ENCODE assay signal across 8 cellular contexts in genomic region chr5:113514263-113514590, GRCh38. TPM values are rescaled to one million over a fixed set of nuclear protein-coding genes. Genes with fewer than 3 reads are reported as not detected.
DNase-seq lines count a peak whose midpoint lies in the region; ATAC-seq and TF ChIP-seq lines count a peak whose summit lies in the region.

No MANE protein-coding gene starts in this region.

- no peaks in the 10 kb centered on the region for H3K9me3 Mint-ChIP-seq in Calu3 (ENCODE audit: low read depth, unreplicated experiment)

- DNase-seq in Calu3: no peak
- no peak for DNase-seq in astrocyte of the spinal cord (ENCODE audit: low read depth, low spot score)
- DNase-seq in lower leg skin (ENCODE audit: low spot score in 2 of 2): no peak
- DNase-seq in upper lobe of right lung: no peak
- no peak for DNase-seq in stimulated activated CD8-positive, alpha-beta memory T cell treated with anti-CD3 and anti-CD28 coated beads, Interleukin-4, amount 100 ng/mL, for 48 hours
- no peak for DNase-seq in ureter (ENCODE audit: low spot score)

- no peaks in the 10 kb centered on the region for H3K9me3 ChIP-seq in HUES48 (ENCODE audit: control insufficient read depth, insufficient read depth, low read length)
- H3K9me3 ChIP-seq in upper lobe of right lung: no peaks in the 10 kb centered on the region

- peak overlapping the region; percentile 74 for H3K4me3 Mint-ChIP-seq in Calu3 (ENCODE audit: low read depth, unreplicated experiment)

- peaks cover 29% of the 10 kb centered on the region for H3K36me3 Mint-ChIP-seq in Calu3 (ENCODE audit: insufficient read depth, unreplicated experiment)

- no peak for ATAC-seq in upper lobe of right lung
- no peak for ATAC-seq in GM18505 (IDR thresholded peaks at IDR 0.05; ENCODE audit: unreplicated experiment)

- H3K36me3 ChIP-seq in HUES48 (ENCODE audit: control insufficient read depth, insufficient read depth, low read length) (peaks cover 23% of the 10 kb centered on the region), upper lobe of right lung (peaks cover 8% of the 10 kb centered on the region)

- no peaks in the 10 kb centered on the region for H3K27me3 ChIP-seq in HUES48 (ENCODE audit: control insufficient read depth, insufficient read depth, low read length)
- H3K27me3 ChIP-seq in upper lobe of right lung: peaks cover 7% of the 10 kb centered on the region

- TF ChIP-seq CTCF in Calu3 (IDR thresholded peaks at IDR 0.05; ENCODE audit: unreplicated experiment) (no peak), astrocyte of the spinal cord (IDR thresholded peaks at IDR 0.05; ENCODE audit: low read depth, low read length) (no peak), lower leg skin (IDR thresholded peaks at IDR 0.05) (no peak), upper lobe of right lung (IDR thresholded peaks at IDR 0.05) (no peak)

- peak overlapping the region; percentile 63 for H3K27ac Mint-ChIP-seq in Calu3 (ENCODE audit: unreplicated experiment)

- CTCF ChIA-PET in Calu3 (lab: Charles Lee): interaction anchor here (1.4 kb wide), 2 partner anchors 177 kb away, joined by 4 to 10 read pairs; no protein-coding TSS in a partner anchor

- peaks cover 24% of the 10 kb centered on the region for H3K4me1 Mint-ChIP-seq in Calu3 (ENCODE audit: low read depth, unreplicated experiment)

- intact Hi-C loops in Calu3 (cut with micrococcal nuclease; ENCODE audit: unreplicated experiment): loop anchor here (2.0 to 5.0 kb wide), 2 partner anchors 93 to 517 kb away; no protein-coding TSS in a partner anchor
- intact Hi-C loops in lower leg skin (cut with DNase I; ENCODE audit: low total_unique reads): loop anchor here (10.0 kb wide), 1 partner anchor 519 kb away; no protein-coding TSS in a partner anchor
- intact Hi-C loops in upper lobe of right lung (cut with DNase I): no loop called here

- H3K9ac ChIP-seq in HUES48 (ENCODE audit: low read depth, low read length): peak overlapping the region; percentile 88

- peaks cover 12% of the 10 kb centered on the region; the same call in 1 of the 2 replicates for H3K4me1 ChIP-seq in HUES48 (ENCODE audit: control insufficient read depth, insufficient read depth, low read length)
- peaks cover 5% of the 10 kb centered on the region for H3K4me1 ChIP-seq in upper lobe of right lung

- TF ChIP-seq POLR2A in lower leg skin (IDR thresholded peaks at IDR 0.05) (no peak), GM18505 (IDR thresholded peaks at IDR 0.05; ENCODE audit: borderline replicate concordance, extremely low read depth, insufficient read depth, insufficient read length) (no peak)

- peak overlapping the region; percentile 91 for H3K4me3 ChIP-seq in HUES48 (ENCODE audit: low read depth, low read length)
- H3K4me3 ChIP-seq in astrocyte of the spinal cord (ENCODE audit: low read depth, low read length): peak overlapping the region; percentile 70
- peak overlapping the region; percentile 61 for H3K4me3 ChIP-seq in lower leg skin (ENCODE audit: low read depth, poor library complexity, severe bottlenecking)
- H3K4me3 ChIP-seq in upper lobe of right lung: peak overlapping the region; percentile 97

- 2 to 3% methylated on average over 10 of the region's 10 CpGs for WGBS in lower leg skin, 2 donors

- peaks cover 12% of the 10 kb centered on the region for H3K27me3 Mint-ChIP-seq in Calu3 (ENCODE audit: unreplicated experiment)

- H3K27ac ChIP-seq in HUES48 (ENCODE audit: low read depth, low read length) (peak overlapping the region; percentile 91), upper lobe of right lung (peak overlapping the region; percentile 96)

- in situ Hi-C loops in astrocyte of the spinal cord (cut with HindIII; ENCODE audit: low sequenced_read_pairs): no loop called here

- BruUV-seq in Calu3 (replicated peaks; lab: Mats Ljungman, UMichigan): no TSS peak

RNA-seq across cellular contexts. Expression of gene YTHDC2, which starts 0.7 kb away (rescaled TPM):
- total RNA-seq in Calu3 (2022): 31.1 and 31.8 TPM in 2 replicates
- total RNA-seq in lower leg skin: 10 to 100 TPM; 13.8 to 28.4 (median 16.7) TPM
- total RNA-seq in upper lobe of right lung: 21.7 TPM
- 42.8 TPM for total RNA-seq in ureter

RNA-seq across cellular contexts. Expression of gene MCC, which starts 26.0 kb away (rescaled TPM):
- total RNA-seq in Calu3 (2022): 2.8 and 3.6 TPM in 2 replicates
- total RNA-seq in lower leg skin: 10 to 100 TPM; 57.7 to 91.5 (median 76.0) TPM
- total RNA-seq in upper lobe of right lung: 18.6 TPM
- total RNA-seq in ureter: 88.8 TPM
